Comparison of ENCODE assay signal across 8 cellular contexts in genomic region chr2:196926562-196927317, GRCh38. TPM values are rescaled to one million over a fixed set of nuclear protein-coding genes. Genes with fewer than 3 reads are reported as not detected.
DNase-seq lines count a peak whose midpoint lies in the region; ATAC-seq lines count a peak whose summit lies in the region.

A gene with protein sequence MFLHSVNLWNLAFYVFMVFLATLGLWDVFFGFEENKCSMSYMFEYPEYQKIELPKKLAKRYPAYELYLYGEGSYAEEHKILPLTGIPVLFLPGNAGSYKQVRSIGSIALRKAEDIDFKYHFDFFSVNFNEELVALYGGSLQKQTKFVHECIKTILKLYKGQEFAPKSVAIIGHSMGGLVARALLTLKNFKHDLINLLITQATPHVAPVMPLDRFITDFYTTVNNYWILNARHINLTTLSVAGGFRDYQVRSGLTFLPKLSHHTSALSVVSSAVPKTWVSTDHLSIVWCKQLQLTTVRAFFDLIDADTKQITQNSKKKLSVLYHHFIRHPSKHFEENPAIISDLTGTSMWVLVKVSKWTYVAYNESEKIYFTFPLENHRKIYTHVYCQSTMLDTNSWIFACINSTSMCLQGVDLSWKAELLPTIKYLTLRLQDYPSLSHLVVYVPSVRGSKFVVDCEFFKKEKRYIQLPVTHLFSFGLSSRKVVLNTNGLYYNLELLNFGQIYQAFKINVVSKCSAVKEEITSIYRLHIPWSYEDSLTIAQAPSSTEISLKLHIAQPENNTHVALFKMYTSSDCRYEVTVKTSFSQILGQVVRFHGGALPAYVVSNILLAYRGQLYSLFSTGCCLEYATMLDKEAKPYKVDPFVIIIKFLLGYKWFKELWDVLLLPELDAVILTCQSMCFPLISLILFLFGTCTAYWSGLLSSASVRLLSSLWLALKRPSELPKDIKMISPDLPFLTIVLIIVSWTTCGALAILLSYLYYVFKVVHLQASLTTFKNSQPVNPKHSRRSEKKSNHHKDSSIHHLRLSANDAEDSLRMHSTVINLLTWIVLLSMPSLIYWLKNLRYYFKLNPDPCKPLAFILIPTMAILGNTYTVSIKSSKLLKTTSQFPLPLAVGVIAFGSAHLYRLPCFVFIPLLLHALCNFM (minus strand): TSS chr2:196926707. CDS start chr2:196926616, 91 bp downstream.

- no peaks in the 10 kb centered on the region for H3K9me3 Mint-ChIP-seq in activated CD8-positive, alpha-beta memory T cell treated with anti-CD3 and anti-CD28 coated beads, Interleukin-2, amount 10 ng/mL, durations not matched to agents 7 days and 5 days (ENCODE audit: low read depth)

- peak within 1 kb of the TSS; percentile 99 for H3K4me3 ChIP-seq in endocrine pancreas (ENCODE audit: control insufficient read depth, insufficient read depth, low read length)

- H3K4me1 ChIP-seq in endocrine pancreas (ENCODE audit: control insufficient read depth, insufficient read depth, low read length), result peaks cover 16% of the 10 kb centered on the region

- no peaks in the 10 kb centered on the region for H3K27me3 Mint-ChIP-seq in activated CD8-positive, alpha-beta memory T cell treated with anti-CD3 and anti-CD28 coated beads, Interleukin-2, amount 10 ng/mL, durations not matched to agents 7 days and 5 days

- peak within 1 kb of the TSS; percentile 98 for H3K27ac Mint-ChIP-seq in activated CD8-positive, alpha-beta memory T cell treated with anti-CD3 and anti-CD28 coated beads, Interleukin-2, amount 10 ng/mL, durations not matched to agents 7 days and 5 days

- H3K4me3 Mint-ChIP-seq in activated CD8-positive, alpha-beta memory T cell treated with anti-CD3 and anti-CD28 coated beads, Interleukin-2, amount 10 ng/mL, durations not matched to agents 7 days and 5 days, result peak within 1 kb of the TSS; percentile 92

- CTCF ChIA-PET in activated CD8-positive, alpha-beta memory T cell treated with anti-CD3 and anti-CD28 coated beads, Interleukin-2, amount 10 ng/mL, durations not matched to agents 7 days and 5 days (lab: Charles Lee), result interaction anchor here (1.2 to 1.5 kb wide), 6 partner anchors 8 to 176 kb away, joined by 3 to 8 read pairs (median 3); no protein-coding TSS in a partner anchor

- H3K9me3 ChIP-seq in endocrine pancreas (ENCODE audit: control insufficient read depth, low read length), result no peaks in the 10 kb centered on the region

- no peaks in the 10 kb centered on the region for H3K27me3 ChIP-seq in endocrine pancreas (ENCODE audit: control insufficient read depth, insufficient read depth, low read length)

- ATAC-seq in GM21367 (IDR thresholded peaks at IDR 0.05; ENCODE audit: unreplicated experiment), result peak; percentile 81
- peak; percentile 91 for ATAC-seq in activated CD8-positive, alpha-beta memory T cell treated with anti-CD3 and anti-CD28 coated beads, Interleukin-2, amount 10 ng/mL, durations not matched to agents 7 days and 5 days

- H3K9ac ChIP-seq in endocrine pancreas (ENCODE audit: control insufficient read depth, insufficient read depth, low read length), result peak within 1 kb of the TSS; percentile 96

- DNase-seq in COR-L47 (lab: John Stamatoyannopoulos, UW) (peak; percentile 98), HT1080 (ENCODE audit: low read depth) (peak; percentile 91), NOMO-1 (lab: John Stamatoyannopoulos, UW; ENCODE audit: unreplicated experiment in 2 of 2) (peak; percentile 60 to 84), mesenteric fat pad (ENCODE audit: low spot score) (peak; percentile 97)
- DNase-seq in activated CD8-positive, alpha-beta memory T cell treated with anti-CD3 and anti-CD28 coated beads, Interleukin-2, amount 10 ng/mL, durations not matched to agents 7 days and 5 days, result peak; percentile 92
- DNase-seq in stimulated activated CD8-positive, alpha-beta memory T cell treated with anti-CD3 and anti-CD28 coated beads, Interleukin-15, amount 100 ng/mL, for 24 hours (ENCODE audit: low read depth), result peak; percentile 68

- no peaks in the 10 kb centered on the region for H3K36me3 ChIP-seq in endocrine pancreas (ENCODE audit: control insufficient read depth, insufficient read depth, low read length)

- H3K4me1 Mint-ChIP-seq in activated CD8-positive, alpha-beta memory T cell treated with anti-CD3 and anti-CD28 coated beads, Interleukin-2, amount 10 ng/mL, durations not matched to agents 7 days and 5 days, result peaks cover 44% of the 10 kb centered on the region

- H3K36me3 Mint-ChIP-seq in activated CD8-positive, alpha-beta memory T cell treated with anti-CD3 and anti-CD28 coated beads, Interleukin-2, amount 10 ng/mL, durations not matched to agents 7 days and 5 days, result peaks cover 27% of the 10 kb centered on the region

RNA-seq across cellular contexts. Expression of the gene that starts here (rescaled TPM):
- 1.5 and 3.1 TPM in 2 replicates for total RNA-seq in HT1080 (2014; rRNA removed; shearing (Covaris generic))
- 2.7 and 3.6 TPM in 2 replicates for polyA plus RNA-seq in HT1080 (2015; cell fraction: cytosol; rRNA removed)
- 16.8 and 17.6 TPM in 2 replicates for polyA plus RNA-seq in HT1080 (2015; cell fraction: nucleus; rRNA removed)
- 10 to 100 TPM; 20.3 to 60.0 TPM for total RNA-seq in activated CD8-positive, alpha-beta memory T cell treated with anti-CD3 and anti-CD28 coated beads, Interleukin-2, amount 10 ng/mL, durations not matched to agents 7 days and 5 days
- 14.6 TPM for total RNA-seq in mesenteric fat pad

Comparison
In these comparisons a context has a peak if more than half of its experiments do, and no peak if none do; other contexts are left out.
1. Peak in every context shown above with its lines: DNase-seq, ATAC-seq and H3K4me3 ChIP-seq.